Comparison of ENCODE assay signal across 35 cellular contexts in genomic region chr11:34630544-34630943, GRCh38. TPM values are rescaled to one million over a fixed set of nuclear protein-coding genes. Genes with fewer than 3 reads are reported as not detected.
DNase-seq lines count a peak whose midpoint lies in the region; ATAC-seq, FAIRE-seq and TF ChIP-seq lines count a peak whose summit lies in the region.
"Had no signal": no experiment of that assay in that cellular context is flagged by ENCODE, and none has a peak within 500 bp of the region (broad histone marks: within the 10 kb centered on the region; RNA-seq: fewer than 3 reads in every experiment).

No MANE protein-coding gene starts in this region.

- H3K27me3 Mint-ChIP-seq in Calu3 (ENCODE audit: unreplicated experiment), result no peaks in the 10 kb centered on the region
- H3K27me3 Mint-ChIP-seq in astrocyte (ENCODE audit: low read depth, unreplicated experiment), result no peaks in the 10 kb centered on the region

- intact Hi-C loops in Calu3 (cut with micrococcal nuclease; ENCODE audit: unreplicated experiment), result no loop called here
- intact Hi-C loops in stomach (cut with DNase I; ENCODE audit: low total_unique reads), result no loop called here

- peaks cover 85% of the 10 kb centered on the region for H3K36me3 Mint-ChIP-seq in Calu3 (ENCODE audit: insufficient read depth, unreplicated experiment)
- no peaks in the 10 kb centered on the region for H3K36me3 Mint-ChIP-seq in astrocyte (ENCODE audit: low read depth, unreplicated experiment)

- no peak for TF ChIP-seq EP300 in stomach (IDR thresholded peaks at IDR 0.05)

- no peaks in the 10 kb centered on the region for H3K79me2 ChIP-seq in astrocyte (ENCODE audit: insufficient read depth, low read length)

- H3K4me1 Mint-ChIP-seq in Calu3 (ENCODE audit: low read depth, unreplicated experiment), result peaks cover 90% of the 10 kb centered on the region
- H3K4me1 Mint-ChIP-seq in astrocyte (ENCODE audit: low read depth, unreplicated experiment), result no peaks in the 10 kb centered on the region

- H3K4me3 ChIP-seq in astrocyte (ENCODE audit: insufficient read depth, low read depth, low read length), result no peak overlapping the region
- H3K4me3 ChIP-seq in stomach, result peak overlapping the region in 1 of 4 donors; percentile 26
- H3K4me3 ChIP-seq: GM23248, K562, ovary, sigmoid colon, SK-N-MC, tibial artery had no signal

- TF ChIP-seq POLR2A in stomach (IDR thresholded peaks at IDR 0.05), result no peak

- H3K9me3 Mint-ChIP-seq in Calu3 (ENCODE audit: low read depth, unreplicated experiment), result no peaks in the 10 kb centered on the region
- no peaks in the 10 kb centered on the region for H3K9me3 Mint-ChIP-seq in astrocyte (ENCODE audit: unreplicated experiment)
- H3K9me3 Mint-ChIP-seq: activated naive CD4-positive, alpha-beta T cell treated with anti-CD3 and anti-CD28 coated beads for 36 hours; activated T-cell treated with anti-CD3 and anti-CD28 coated beads, Interleukin-2, amount 50 U/mL, for 24 hours; natural killer cell treated with Interleukin-12 subunit alpha and Interleukin-12 subunit beta and Interleukin-15 and Interleukin-18, amount 100 ng/mL, for 72 hours had no signal

- H3K9ac ChIP-seq in astrocyte (ENCODE audit: low read length), result no peak overlapping the region
- H3K9ac ChIP-seq: GM23248 had no signal

- H3K27ac ChIP-seq in astrocyte (ENCODE audit: low read depth, low read length) (no peak overlapping the region), stomach (peak overlapping the region; percentile 79 to 93 (median 85))
- H3K27ac ChIP-seq: GM23248, ovary, sigmoid colon, SK-N-MC, tibial artery had no signal

- no peak overlapping the region for H3K4me2 ChIP-seq in astrocyte (ENCODE audit: low read length)

- H2AFZ ChIP-seq in astrocyte (ENCODE audit: low read depth, low read length), result no peak overlapping the region

- ATAC-seq in omental fat pad (ENCODE audit: low FRiP score) (no peak), GM18517 (IDR thresholded peaks at IDR 0.05; ENCODE audit: unreplicated experiment) (no peak), GM18868 (IDR thresholded peaks at IDR 0.05; ENCODE audit: unreplicated experiment) (no peak)
- ATAC-seq: K562; left cardiac atrium; stimulated activated naive CD8-positive, alpha-beta T cell treated with anti-CD3 and anti-CD28 coated beads, Interleukin-15, Interleukin-2, amounts not matched to agents 100 U/mL and 50 U/mL, for 24 hours had no signal

- H3K4me1 ChIP-seq in astrocyte (ENCODE audit: insufficient read depth, low read length), result peaks cover 18% of the 10 kb centered on the region
- H3K4me1 ChIP-seq in stomach, result peaks cover 40 to 91% (median 54%) of the 10 kb centered on the region in 4 donors
- H3K4me1 ChIP-seq: BE2C, sigmoid colon had no signal

- H3K4me3 Mint-ChIP-seq in Calu3 (ENCODE audit: low read depth, unreplicated experiment), result peak overlapping the region; percentile 75
- H3K4me3 Mint-ChIP-seq in astrocyte (ENCODE audit: unreplicated experiment), result peak overlapping the region; percentile 14
- H3K4me3 Mint-ChIP-seq: activated naive CD4-positive, alpha-beta T cell treated with anti-CD3 and anti-CD28 coated beads for 36 hours; activated T-cell treated with anti-CD3 and anti-CD28 coated beads, Interleukin-2, amount 50 U/mL, for 24 hours; natural killer cell treated with Interleukin-12 subunit alpha and Interleukin-12 subunit beta and Interleukin-15 and Interleukin-18, amount 100 ng/mL, for 72 hours had no signal

- TF ChIP-seq CTCF in Calu3 (IDR thresholded peaks at IDR 0.05; ENCODE audit: unreplicated experiment) (no peak), astrocyte (IDR thresholded peaks at IDR 0.05; ENCODE audit: insufficient read depth, low read depth, low read length) (no peak), stomach (IDR thresholded peaks at IDR 0.05) (no peak), omental fat pad (IDR thresholded peaks at IDR 0.05) (no peak)

- H3K27ac Mint-ChIP-seq in Calu3 (ENCODE audit: unreplicated experiment), result peak overlapping the region; percentile 98
- H3K27ac Mint-ChIP-seq in astrocyte (ENCODE audit: unreplicated experiment), result no peak overlapping the region
- H3K27ac Mint-ChIP-seq: activated naive CD4-positive, alpha-beta T cell treated with anti-CD3 and anti-CD28 coated beads for 36 hours; activated T-cell treated with anti-CD3 and anti-CD28 coated beads, Interleukin-2, amount 50 U/mL, for 24 hours; natural killer cell treated with Interleukin-12 subunit alpha and Interleukin-12 subunit beta and Interleukin-15 and Interleukin-18, amount 100 ng/mL, for 72 hours had no signal

- WGBS in stomach, 5 donors, result 32 to 50% (median 35%) methylated on average over 7 of the region's 7 CpGs

- H3K27me3 ChIP-seq in astrocyte (ENCODE audit: insufficient read depth, low read length) (no peaks in the 10 kb centered on the region), stomach (no peaks in the 10 kb centered on the region)
- H3K27me3 ChIP-seq: BE2C, ovary had no signal

- H3K9me3 ChIP-seq in astrocyte (ENCODE audit: insufficient read depth, low read depth, low read length), result no peaks in the 10 kb centered on the region
- no peaks in the 10 kb centered on the region for H3K9me3 ChIP-seq in stomach
- H3K9me3 ChIP-seq: BE2C, sigmoid colon, tibial artery had no signal

- DNase-seq in Calu3 (no peak), astrocyte (ENCODE audit: low read depth) (no peak), left kidney (ENCODE audit: low read depth, low spot score) (peak; percentile 48), stomach (no peak), omental fat pad (ENCODE audit: low spot score) (no peak), activated T-cell treated with anti-CD3 and anti-CD28 coated beads for 4 hours (no peak)
- DNase-seq: activated CD4-positive, alpha-beta T cell treated with anti-CD3 and anti-CD28 coated beads for 4 hours; activated CD8-positive, alpha-beta memory T cell treated with anti-CD3 and anti-CD28 coated beads for 24 hours; activated naive CD4-positive, alpha-beta T cell treated with anti-CD3 and anti-CD28 coated beads for 36 hours; activated T-cell treated with anti-CD3 and anti-CD28 coated beads, Interleukin-2, amount 50 U/mL, for 24 hours; anterior cingulate cortex; BE2C; caudate nucleus; DMS53; GM23248; head of caudate nucleus; left cardiac atrium; MM.1S; NCI-H1417 treated with DMSO at 0.1 percent for 48 hours; NCI-H510A; ovary; sigmoid colon; stimulated activated naive CD8-positive, alpha-beta T cell treated with anti-CD3 and anti-CD28 coated beads, Interleukin-15, Interleukin-2, amounts not matched to agents 100 U/mL and 50 U/mL, for 24 hours; T-helper 2 cell; tibial artery had no signal

- BruUV-seq in Calu3 (replicated peaks; lab: Mats Ljungman, UMichigan), result no TSS peak

- CTCF ChIA-PET in Calu3 (lab: Charles Lee), result interaction anchor here (0.9 to 1.5 kb wide), 3 partner anchors 10 to 44 kb away, joined by 3 to 5 read pairs (median 3); no protein-coding TSS in a partner anchor

- FAIRE-seq in astrocyte (lab: Jason Lieb, UNC), result no peak
- FAIRE-seq: endothelial cell of umbilical vein, G401.6, K562 had no signal

- no peaks in the 10 kb centered on the region for H4K20me1 ChIP-seq in astrocyte (ENCODE audit: insufficient read depth, low read length)

- no peaks in the 10 kb centered on the region for H3K36me3 ChIP-seq in astrocyte (ENCODE audit: insufficient read depth, low read length)
- H3K36me3 ChIP-seq in stomach, result no peaks in the 10 kb centered on the region
- H3K36me3 ChIP-seq: BE2C, ovary, sigmoid colon, tibial artery had no signal

RNA-seq across cellular contexts. Expression of gene EHF, which starts 9.7 kb away (rescaled TPM):
- total RNA-seq in Calu3 (2022) (286 and 299 TPM in 2 replicates), astrocyte (0.25 TPM in 1 of 2 replicates, not detected in the other), stomach (100 to 1,000 TPM in 3 of 5 donors, 10 to 100 TPM in 2; 36.2 to 142 (median 113) TPM), omental fat pad (under 1 TPM in 1 of 4 donors, not detected in 3; 0.38 TPM)
- 10 to 100 TPM; 15.5 to 22.8 (median 19.4) TPM for polyA plus RNA-seq in stomach
- total RNA-seq: activated naive CD4-positive, alpha-beta T cell treated with anti-CD3 and anti-CD28 coated beads for 36 hours; dermis microvascular lymphatic vessel endothelial cell; endothelial cell of umbilical vein; fibroblast of villous mesenchyme; GM23248; RPMI7951 had no signal
- polyA plus RNA-seq: endothelial cell of umbilical vein, GM23248 had no signal

Comparison
In these comparisons a context has a peak if more than half of its experiments do, and no peak if none do; other contexts are left out.
1. RNA of gene EHF, which starts 9.7 kb away (total RNA-seq): 286 to 299 TPM in Calu3 and 36.2 to 142 TPM in stomach; 0.38 TPM in omental fat pad and 0.25 TPM in astrocyte; every median in the first group is over 10 times any median in the second.